ENCODE assay signal across 9 cellular contexts in the genomic region with DNA sequence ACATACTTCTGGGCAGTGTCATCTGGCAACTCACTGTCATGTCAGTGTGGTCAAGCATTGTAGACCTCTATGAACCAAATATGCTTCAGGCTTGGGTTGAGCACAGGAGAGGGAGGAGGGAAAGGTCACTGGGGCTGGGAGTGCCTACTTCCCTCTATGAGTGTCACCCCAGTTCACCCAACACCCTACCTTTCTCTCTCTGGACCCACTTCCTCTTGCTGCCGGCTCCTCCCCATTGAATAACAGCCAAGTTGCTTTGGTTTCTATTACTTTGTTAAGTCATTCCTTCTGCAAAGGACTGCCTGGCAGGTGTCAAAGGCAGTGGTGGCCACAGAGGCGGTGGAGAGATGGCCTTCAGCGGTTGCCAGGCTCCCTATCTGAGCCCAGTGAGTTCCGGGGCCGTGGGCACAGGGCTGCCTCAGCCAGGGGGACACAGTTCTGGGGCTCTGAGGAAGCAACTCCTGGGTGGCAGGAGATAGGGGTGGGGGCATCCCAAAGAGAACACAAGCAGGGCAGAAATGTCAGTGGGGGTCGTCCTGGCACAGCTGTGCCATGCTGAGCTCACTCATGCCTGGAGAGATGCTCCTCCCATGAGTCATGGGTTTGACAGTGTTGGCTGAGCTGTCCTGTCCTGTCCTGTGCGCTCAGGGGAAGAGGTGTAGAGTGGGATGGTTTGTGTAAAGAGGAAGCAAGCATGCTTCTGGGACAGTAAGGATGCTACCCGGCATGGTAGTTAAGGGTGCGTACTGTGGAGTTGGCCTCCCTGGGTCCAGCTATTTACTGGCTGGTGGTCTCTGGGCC. TPM values are rescaled to one million over a fixed set of nuclear protein-coding genes. Genes with fewer than 3 reads are reported as not detected.
A peak's percentile ranks its signal among the peaks of the same experiment; 100 is the strongest.
DNase-seq lines count a peak whose midpoint lies in the region; ATAC-seq, FAIRE-seq and TF ChIP-seq lines count a peak whose summit lies in the region.
"Not testable (repeated sequence)": the region's sequence is repeated elsewhere in the genome, so short reads cannot be mapped to it uniquely, and the experiment has no call there.
"Had no signal": no experiment of that assay in that cellular context is flagged by ENCODE, and none has a peak within 500 bp of the region (broad histone marks: within the 10 kb centered on the region; RNA-seq: fewer than 3 reads in every experiment).

A gene (plus strand): TSS at position 282 of the 801 bp plus-strand sequence. CDS start 66 bp downstream, at position 348.

- not testable (repeated sequence) for H3K9me3 Mint-ChIP-seq in CD4-positive, alpha-beta T cell

- H3K9me3 ChIP-seq in CD4-positive, alpha-beta T cell (ENCODE audit: control insufficient read depth, low read length); HEK293 (ENCODE audit: control insufficient read depth, insufficient read depth, low read depth, low read length); OCI-LY3 (ENCODE audit: insufficient read depth, low read length); pancreas: not testable (repeated sequence)

- intact Hi-C loops in CD4-positive, alpha-beta T cell (cut with DNase I, micrococcal nuclease); Right ventricle myocardium superior (cut with DNase I); pancreas (cut with DNase I): not testable (repeated sequence)

- CTCF ChIA-PET in CD4-positive, alpha-beta T cell (lab: Charles Lee); HEK293 (lab: Yijun Ruan, JAX): not testable (repeated sequence)

- peak within 1 kb of the TSS; percentile 100 for H3K4me2 ChIP-seq in OCI-LY3 (ENCODE audit: low read length)

- H3K27me3 Mint-ChIP-seq in CD4-positive, alpha-beta T cell = not testable (repeated sequence)

- not testable (repeated sequence) for H2AFZ ChIP-seq in OCI-LY3 (ENCODE audit: low read depth, low read length)

- peak within 1 kb of the TSS; percentile 36 for H3K4me3 Mint-ChIP-seq in CD4-positive, alpha-beta T cell

- not testable (repeated sequence) for H3K27me3 ChIP-seq in CD4-positive, alpha-beta T cell (ENCODE audit: control insufficient read depth, insufficient read depth, low read length); OCI-LY3 (ENCODE audit: low read depth, low read length); pancreas

- peak in 1 of 10 experiments; percentile 7 for DNase-seq in CD4-positive, alpha-beta T cell
- peak; percentile 18 for DNase-seq in activated CD8-positive, alpha-beta memory T cell treated with anti-CD3 and anti-CD28 coated beads, Interleukin-2, amount 50 U/mL, for 4 hours
- not testable (repeated sequence) for DNase-seq in Right ventricle myocardium superior
- DNase-seq in pancreas = peak in 1 of 6 donors; percentile 63

- H4K20me1 ChIP-seq in OCI-LY3 (ENCODE audit: insufficient read depth, low read length) = not testable (repeated sequence)

- not testable (repeated sequence) for H3K27ac ChIP-seq in CD4-positive, alpha-beta T cell (ENCODE audit: low read depth, low read length); HEK293 (ENCODE audit: extremely low read depth, low read depth, low read length); pancreas
- peak within 1 kb of the TSS; percentile 67 for H3K27ac ChIP-seq in OCI-LY3 (ENCODE audit: low read length)

- peak; percentile 79 for ATAC-seq in CD4-positive, alpha-beta T cell (ENCODE audit: poor library complexity)
- ATAC-seq in GM18909 (IDR thresholded peaks at IDR 0.05; ENCODE audit: poor library complexity, unreplicated experiment) (peak; percentile 89), HG03432 (IDR thresholded peaks at IDR 0.05; ENCODE audit: unreplicated experiment) (peak; percentile 81), Right ventricle myocardium superior (ENCODE audit: poor library complexity) (peak; percentile 64), pancreas (peak in 3 of 4 donors; percentile 62 to 76 (median 62))

- H3K4me1 Mint-ChIP-seq in CD4-positive, alpha-beta T cell (ENCODE audit: low read depth) = not testable (repeated sequence)

- H3K4me3 ChIP-seq in HEK293 (ENCODE audit: low read depth, low read length); pancreas: not testable (repeated sequence)
- H3K4me3 ChIP-seq in OCI-LY3 (ENCODE audit: low read length) = peak within 1 kb of the TSS; percentile 78

- WGBS in pancreas, 2 donors = 39 to 61% methylated on average over 6 of the region's 9 CpGs

- not testable (repeated sequence) for FAIRE-seq in pancreas (lab: Jason Lieb, UNC)

- H3K9ac ChIP-seq in OCI-LY3 (ENCODE audit: low read length) = peak within 1 kb of the TSS; percentile 71; the same call in 1 of the 2 replicates

- POLR2A ChIA-PET in CD4-positive, alpha-beta T cell (lab: Charles Lee); HEK293 (lab: Yijun Ruan, JAX): not testable (repeated sequence)

- TF ChIP-seq CTCF in CD4-positive, alpha-beta T cell (IDR thresholded peaks at IDR 0.05); HEK293 (tag by site-specific recombination; IDR thresholded peaks at IDR 0.05); OCI-LY3 (IDR thresholded peaks at IDR 0.05; ENCODE audit: low read depth, low read length); pancreas (IDR thresholded peaks at IDR 0.05): not testable (repeated sequence)

- H3K4me1 ChIP-seq in HEK293 (ENCODE audit: control insufficient read depth, insufficient read depth, low read length); pancreas: not testable (repeated sequence)
- peaks cover 21% of the 10 kb centered on the region for H3K4me1 ChIP-seq in OCI-LY3 (ENCODE audit: low read length)

- H3K36me3 Mint-ChIP-seq in CD4-positive, alpha-beta T cell (ENCODE audit: low read depth) = not testable (repeated sequence)

- H3K27ac Mint-ChIP-seq in CD4-positive, alpha-beta T cell = peak within 1 kb of the TSS; percentile 45

- not testable (repeated sequence) for H3K79me2 ChIP-seq in OCI-LY3 (ENCODE audit: low read length)

- not testable (repeated sequence) for H3K36me3 ChIP-seq in HEK293 (ENCODE audit: control insufficient read depth in 2 of 2, insufficient read depth in 1 of 2, low read length in 2 of 2); OCI-LY3 (replicated peaks; ENCODE audit: low read depth, low read length); pancreas

TF ChIP-seq in HEK293, 187 proteins besides CTCF, POLR2A, EP300 and RAD21:
- peak; percentile 64 for TF ChIP-seq ZIC2 (tag by site-specific recombination; IDR thresholded peaks at IDR 0.05)

RNA-seq across cellular contexts. Expression of the gene that starts here (rescaled TPM):
- total RNA-seq in CD4-positive, alpha-beta T cell = not detected
- not detected for total RNA-seq in Right ventricle myocardium superior
- total RNA-seq in pancreas = under 1 TPM in 3 of 6 donors, not detected in 3; 0.06 to 0.22 (median 0.17) TPM
- polyA plus RNA-seq in pancreas = under 1 TPM in 1 of 2 donors, not detected in 1; 0.05 TPM
- total RNA-seq: temporal lobe had no signal

Comparison
In these comparisons a context has a peak if more than half of its experiments do, and no peak if none do; other contexts are left out.
1. Peak in ATAC-seq in CD4-positive, alpha-beta T cell; RNA of the gene not detected or under 1 TPM.
2. Peak in ATAC-seq in Right ventricle myocardium superior; RNA of the gene not detected or under 1 TPM.
3. Peak in ATAC-seq in pancreas; RNA of the gene not detected or under 1 TPM.